Comparison of ENCODE assay signal across 10 cellular contexts in genomic region chr12:122872815-122873361, GRCh38. TPM values are rescaled to one million over a fixed set of nuclear protein-coding genes. Genes with fewer than 3 reads are reported as not detected.
A peak's percentile ranks its signal among the peaks of the same experiment; 100 is the strongest.
DNase-seq lines count a peak whose midpoint lies in the region; ATAC-seq and TF ChIP-seq lines count a peak whose summit lies in the region.
"Had no signal": no experiment of that assay in that cellular context is flagged by ENCODE, and none has a peak within 500 bp of the region (broad histone marks: within the 10 kb centered on the region; RNA-seq: fewer than 3 reads in every experiment).

No MANE protein-coding gene starts in this region.

- ATAC-seq in PC-3 (no peak), gastroesophageal sphincter (no peak), sciatic nerve (no peak), GM21529 (IDR thresholded peaks at IDR 0.05; ENCODE audit: unreplicated experiment) (no peak)

- in situ Hi-C loops in G401 (cut with HindIII; ENCODE audit: low sequenced_read_pairs) = no loop called here

- no peaks in the 10 kb centered on the region for H3F3A ChIP-seq in PC-3 (ENCODE audit: low read length, unreplicated experiment)

- 65 to 66% methylated on average over 12 of the region's 12 CpGs for WGBS in gastroesophageal sphincter (ENCODE audit: low coverage in 1 of 2), 2 donors

- TF ChIP-seq CTCF in PC-3 (conservative IDR thresholded peaks at IDR 0.05; ENCODE audit: low read depth, low read length) (no peak), gastroesophageal sphincter (IDR thresholded peaks at IDR 0.05) (no peak)

- CTCF ChIA-PET in PC-3 (lab: Charles Lee) = no interaction called here

- H3K4me2 ChIP-seq in PC-3 (ENCODE audit: low read length) = 0 out of 2 replicates have a peak overlapping the region, but pooled peaks have one; percentile 9

- peak overlapping the region; percentile 37; the same call in 1 of the 2 replicates for H3K27ac ChIP-seq in PC-3 (ENCODE audit: low read length)
- H3K27ac ChIP-seq in gastroesophageal sphincter = peak overlapping the region in 3 of 4 donors; percentile 82 to 86 (median 84)

- H3K9ac ChIP-seq in PC-3 (ENCODE audit: low read length) = no peak overlapping the region

- POLR2A ChIA-PET in PC-3 (lab: Charles Lee; ENCODE audit: unreplicated experiment) = no interaction called here

- H3K79me2 ChIP-seq in PC-3 (ENCODE audit: low read length) = peaks cover 96% of the 10 kb centered on the region

- TF ChIP-seq EP300 in gastroesophageal sphincter (IDR thresholded peaks at IDR 0.05) = no peak

- H3K4me1 ChIP-seq in PC-3 (ENCODE audit: insufficient read depth, low read length) (peaks cover 22% of the 10 kb centered on the region), gastroesophageal sphincter (peaks cover 0 to 99% (median 37%) of the 10 kb centered on the region in 3 donors)

- BruUV-seq in PC-3 (replicated peaks; lab: Mats Ljungman, UMichigan) = no TSS peak

- H3K27me3 ChIP-seq in PC-3 (ENCODE audit: low read length) (no peaks in the 10 kb centered on the region), gastroesophageal sphincter (no peaks in the 10 kb centered on the region)

- H3K9me3 ChIP-seq in PC-3 (ENCODE audit: low read length) (no peaks in the 10 kb centered on the region), gastroesophageal sphincter (no peaks in the 10 kb centered on the region)

- H2AFZ ChIP-seq in PC-3 (ENCODE audit: low read length) = no peak overlapping the region

- intact Hi-C loops in PC-3 (cut with micrococcal nuclease) (no loop called here), sciatic nerve (cut with DNase I) (no loop called here)

- no peak for TF ChIP-seq POLR2A in gastroesophageal sphincter (IDR thresholded peaks at IDR 0.05)

- H4K20me1 ChIP-seq in PC-3 (ENCODE audit: low read length) = peaks cover 31% of the 10 kb centered on the region

- H3K4me3 ChIP-seq in GM08714 (ENCODE audit: low read length) (peak overlapping the region; percentile 1; the same call in 1 of the 2 replicates), PC-3 (ENCODE audit: low read length) (no peak overlapping the region), gastroesophageal sphincter (no peak overlapping the region)

- peaks cover 42% of the 10 kb centered on the region for H3K36me3 ChIP-seq in PC-3 (ENCODE audit: low read depth, low read length)
- H3K36me3 ChIP-seq in gastroesophageal sphincter = peaks cover 0 to 28% of the 10 kb centered on the region in 2 donors

- DNase-seq in PC-3 (no peak), sciatic nerve (ENCODE audit: low spot score) (peak; percentile 28), G401 (ENCODE audit: low spot score) (no peak), DMS153 (lab: John Stamatoyannopoulos, UW) (no peak)
- no peak for DNase-seq in NK-92 treated with Interleukin-12 subunit alpha and Interleukin-12 subunit beta, amount 100 ng/mL, for 24 hours (lab: John Stamatoyannopoulos, UW)
- DNase-seq: activated CD4-positive, alpha-beta memory T cell treated with anti-CD3 and anti-CD28 coated beads for 36 hours; NCI-H1105 had no signal

- no peaks in the 10 kb centered on the region for H3K9me2 ChIP-seq in PC-3 (replicated peaks; ENCODE audit: low read length)

RNA-seq across cellular contexts. Expression of gene VPS37B, which starts 23.0 kb away (rescaled TPM):
- total RNA-seq in PC-3 (2014; rRNA removed) (74.3 and 80.8 TPM in 2 replicates), gastroesophageal sphincter (10 to 100 TPM; 23.4 to 47.4 (median 29.3) TPM), sciatic nerve (24.8 TPM)
- total RNA-seq in G401 (2014; rRNA removed; shearing (Covaris generic)) = 38.3 and 53.4 TPM in 2 replicates

RNA-seq across cellular contexts. Expression of gene HIP1R, which starts 37.6 kb away (rescaled TPM):
- total RNA-seq in PC-3 (2014; rRNA removed) = 46.1 and 83.6 TPM in 2 replicates
- 10 to 100 TPM; 10.2 to 32.5 (median 23.9) TPM for total RNA-seq in gastroesophageal sphincter
- total RNA-seq in sciatic nerve = 14.3 TPM
- 14.0 and 19.3 TPM in 2 replicates for total RNA-seq in G401 (2014; rRNA removed; shearing (Covaris generic))
